ENCODE assay signal across 12 cellular contexts in genomic region chr1:167706931-167707877, GRCh38. TPM values are rescaled to one million over a fixed set of nuclear protein-coding genes. Genes with fewer than 3 reads are reported as not detected.
DNase-seq lines count a peak whose midpoint lies in the region; ATAC-seq, FAIRE-seq and TF ChIP-seq lines count a peak whose summit lies in the region.
"Had no signal": no experiment of that assay in that cellular context is flagged by ENCODE, and none has a peak within 500 bp of the region (broad histone marks: within the 10 kb centered on the region; RNA-seq: fewer than 3 reads in every experiment).

No MANE protein-coding gene starts in this region.

- no peaks in the 10 kb centered on the region for H3K36me3 Mint-ChIP-seq in HFFc6 (ENCODE audit: low read depth)

- no peaks in the 10 kb centered on the region for H3K9me3 Mint-ChIP-seq in HFFc6

- TF ChIP-seq POLR2A in K562 (conservative IDR thresholded peaks at IDR 0.05) = no peak

- ATAC-seq in GM19452 (IDR thresholded peaks at IDR 0.05; ENCODE audit: unreplicated experiment) (peak; percentile 50), HG03103 (IDR thresholded peaks at IDR 0.05; ENCODE audit: low read depth, unreplicated experiment) (peak; percentile 41), K562 (no peak), HG03520 (IDR thresholded peaks at IDR 0.05; ENCODE audit: unreplicated experiment) (no peak)
- ATAC-seq: upper lobe of right lung had no signal

- no peaks in the 10 kb centered on the region for H3K9me3 ChIP-seq in K562 (replicated peaks; ENCODE audit: control insufficient read depth, insufficient read depth, low read depth, low read length)
- H3K9me3 ChIP-seq: upper lobe of right lung had no signal

- H3K27ac ChIP-seq in K562 (ENCODE audit: extremely low read depth, low read depth, low read length) = no peak overlapping the region
- H3K27ac ChIP-seq: upper lobe of right lung had no signal

- no peak overlapping the region for H3K9ac ChIP-seq in K562 (ENCODE audit: insufficient read depth in 1 of 2, low read depth in 2 of 2, low read length in 2 of 2)

- H3K4me3 ChIP-seq in GM12865 (ENCODE audit: low read depth, low read length) (no peak overlapping the region), K562 (no peak overlapping the region)
- H3K4me3 ChIP-seq: upper lobe of right lung had no signal

- no peaks in the 10 kb centered on the region for H3K4me1 Mint-ChIP-seq in HFFc6 (ENCODE audit: low read depth)

- TF ChIP-seq CTCF in GM12865 (IDR thresholded peaks at IDR 0.05; ENCODE audit: insufficient read depth, low read depth, low read length, missing control alignments) (no peak), K562 (IDR thresholded peaks at IDR 0.05 in 2 of 3, conservative IDR thresholded peaks at IDR 0.05 in 1 of 3; ENCODE audit: insufficient read depth in 2 of 3, low read depth in 1 of 3, low read length in 3 of 3) (no peak), HFFc6 (IDR thresholded peaks at IDR 0.05) (no peak)

- H3K27ac Mint-ChIP-seq in HFFc6 = no peak overlapping the region

- no peak for TF ChIP-seq RAD21 in K562 (CRISPR knock-in tag; conservative IDR thresholded peaks at IDR 0.05 in 1 of 2, IDR thresholded peaks at IDR 0.05 in 1 of 2)

- intact Hi-C loops in K562 (cut with micrococcal nuclease) = no loop called here

- FAIRE-seq in K562 (lab: Jason Lieb, UNC) = no peak
- FAIRE-seq: endometrium had no signal

- H2AFZ ChIP-seq in K562 (ENCODE audit: low read depth, low read length) = no peak overlapping the region

- no peaks in the 10 kb centered on the region for H3K79me2 ChIP-seq in K562 (ENCODE audit: control insufficient read depth, insufficient read depth, low read length)

- no peaks in the 10 kb centered on the region for H3K4me1 ChIP-seq in K562 (replicated peaks in 1 of 2; ENCODE audit: control insufficient read depth in 2 of 2, insufficient read depth in 2 of 2, low read length in 2 of 2)
- H3K4me1 ChIP-seq: upper lobe of right lung had no signal

- DNase-seq in GM12865 (ENCODE audit: low read depth) (peak; percentile 61), K562 (ENCODE audit: extremely low read depth in 1 of 4, low spot score in 3 of 4) (no peak), MV-4-11 (lab: John Stamatoyannopoulos, UW) (no peak), HFFc6 (no peak), NCI-H345 (lab: John Stamatoyannopoulos, UW) (no peak)
- DNase-seq: amygdala; stimulated activated CD4-positive, alpha-beta T cell treated with anti-CD3 and anti-CD28 coated beads, Interleukin-4, amount 100 ng/mL, for 4 hours; upper lobe of right lung had no signal

- POLR2A ChIA-PET in K562 (lab: Yijun Ruan, JAX) = interaction anchor here (1.1 to 1.4 kb wide), 6 partner anchors 9 to 64 kb away, joined by 3 to 5 read pairs (median 4); no protein-coding TSS in a partner anchor

- no peak overlapping the region for H3K4me3 Mint-ChIP-seq in HFFc6

- 49% methylated on average over 10 of the region's 10 CpGs for WGBS in K562 (ENCODE audit: insufficient coverage, low coverage, missing lambda C conversion rate)

- no peaks in the 10 kb centered on the region for H3K27me3 ChIP-seq in K562 (ENCODE audit: control insufficient read depth in 2 of 2, insufficient read depth in 2 of 2, low read length in 2 of 2)
- H3K27me3 ChIP-seq: upper lobe of right lung had no signal

- peaks cover 31% of the 10 kb centered on the region for H3K27me3 Mint-ChIP-seq in HFFc6 (ENCODE audit: insufficient read depth)

- no peak overlapping the region for H3K4me2 ChIP-seq in K562 (ENCODE audit: insufficient read depth, low read length)

- no TSS peak for BruUV-seq in K562 (replicated peaks; lab: Mats Ljungman, UMichigan)

- no peaks in the 10 kb centered on the region for H3K9me1 ChIP-seq in K562 (ENCODE audit: control insufficient read depth, insufficient read depth, low read length)

- CTCF ChIA-PET in K562 (lab: Yijun Ruan, JAX; ENCODE audit: low intra/inter-chr PET ratio) = no interaction called here

- in situ Hi-C loops in K562 (cut with MboI) = no loop called here

- no peak for TF ChIP-seq EP300 in K562 (IDR thresholded peaks at IDR 0.05; ENCODE audit: low read length)

- H3K36me3 ChIP-seq in K562 (ENCODE audit: control insufficient read depth, insufficient read depth, low read length) = peaks cover 14% of the 10 kb centered on the region; the same call in 2 of the 3 replicates

- no peaks in the 10 kb centered on the region for H4K20me1 ChIP-seq in K562 (replicated peaks; ENCODE audit: control insufficient read depth, insufficient read depth, low read length)

TF ChIP-seq in K562, 482 proteins besides CTCF, POLR2A, EP300 and RAD21:
- TF ChIP-seq ZNF133 (CRISPR knock-in tag; IDR thresholded peaks at IDR 0.05) (no peak), PKNOX1 (IDR thresholded peaks at IDR 0.05) (peak; percentile 52; the same call in 1 of the 2 replicates), SREBF1 (IDR thresholded peaks at IDR 0.05; ENCODE audit: borderline replicate concordance, low read depth, low read length) (no peak), ZBTB8A (IDR thresholded peaks at IDR 0.05; ENCODE audit: partially characterized antibody) (no peak), RAD51 (IDR thresholded peaks at IDR 0.05; ENCODE audit: borderline replicate concordance, low read depth) (no peak), RBM17 (IDR thresholded peaks at IDR 0.05; ENCODE audit: borderline replicate concordance, low read depth, low read length) (no peak)

RNA-seq across cellular contexts. Expression of gene MPZL1, which starts 14.6 kb away (rescaled TPM):
- 126 and 209 TPM in 2 replicates for total RNA-seq in K562 (2011; cell fraction: chromatin; rRNA removed; ENCODE audit: low replicate concordance)
- total RNA-seq in K562 (2011; cell fraction: nucleolus; rRNA removed) = 109 and 121 TPM in 2 replicates
- 238 and 352 TPM in 2 replicates for total RNA-seq in K562 (2011; cell fraction: nucleoplasm; rRNA removed)
- 46.1 and 57.8 TPM in 2 replicates for total RNA-seq in K562 (2014; rRNA removed)
- total RNA-seq in K562 (2014; rRNA removed; fragmentation: Illumina TruSeq; extraction: Trizol) = 82.4 and 92.6 TPM in 2 replicates
- 63.2 and 66.5 TPM in 2 replicates for total RNA-seq in K562 (2015; rRNA removed; fragmentation: Illumina TruSeq; extraction: Trizol)
- 65.3 and 79.5 TPM in 2 replicates for total RNA-seq in K562 (2021)
- 89.9 and 153 TPM in 2 replicates for polyA plus RNA-seq in K562 (2011; rRNA removed)
- polyA plus RNA-seq in K562 (2011; cell fraction: cytosol; rRNA removed) = 43.0 and 55.8 TPM in 2 replicates
- 42.9 and 57.7 TPM in 2 replicates for polyA plus RNA-seq in K562 (2011; cell fraction: nucleus; rRNA removed)
- polyA plus RNA-seq in K562 (2012) = 46.5 and 47.2 TPM in 2 replicates
- polyA plus RNA-seq in K562 (2014; fragmentation: Illumina TruSeq; extraction: Trizol) = 64.6 and 75.9 TPM in 2 replicates
- polyA plus RNA-seq in K562 (2014; fragmentation: Nextera tagmentation; extraction: Ambion mirVana) = 10 to 100 TPM; 14.5 to 20.5 TPM
- 46.5 and 46.7 TPM in 2 replicates for polyA plus RNA-seq in K562 (2014; rRNA removed)
- polyA minus RNA-seq in K562 (2011; rRNA and poly(A)+ RNA removed) = 94.6 and 129 TPM in 2 replicates
- 50.0 and 63.6 TPM in 2 replicates for polyA minus RNA-seq in K562 (2011; cell fraction: cytosol; rRNA and poly(A)+ RNA removed)
- 22.6 and 35.3 TPM in 2 replicates for polyA minus RNA-seq in K562 (2011; cell fraction: nucleus; rRNA and poly(A)+ RNA removed)
- total RNA-seq in HFFc6 (2021; fragmentation: NEBNext Ultra II Directional; extraction: Animal tissue kit (Norgen Biotek cat#: 25700)) = 100 to 1,000 TPM; 147 to 188 (median 183) TPM

Comparison
In these comparisons a context has a peak if more than half of its experiments do, and no peak if none do; other contexts are left out.
1. ATAC-seq: peak in GM19452 (single experiment) and HG03103 (single experiment); none in K562 (single experiment) and HG03520 (single experiment).